Comparison of ENCODE assay signal across 21 cellular contexts in genomic region chr12:70069221-70069811, GRCh38.
"Had no signal": no experiment of that assay in that cellular context is flagged by ENCODE, and none has a peak within 500 bp of the region (broad histone marks: within the 10 kb centered on the region; RNA-seq: fewer than 3 reads in every experiment).

No MANE protein-coding gene starts in this region.

- H3K79me2 ChIP-seq: hepatocyte had no signal

- ATAC-seq: activated CD8-positive, alpha-beta T cell treated with anti-CD3 and anti-CD28 coated beads, Interleukin-2, amount 10 ng/mL, durations not matched to agents 7 days and 5 days; body of pancreas; effector memory CD8-positive, alpha-beta T cell; left lobe of liver had no signal

- H3K4me1 ChIP-seq: body of pancreas, prostate gland, right atrium auricular region, tibial artery had no signal

- H3K9me3 ChIP-seq: body of pancreas, prostate gland, right atrium auricular region, tibial artery had no signal

- H3K27me3 Mint-ChIP-seq: activated CD4-positive, alpha-beta T cell treated with anti-CD3 and anti-CD28 coated beads, Interleukin-2, amount 10 ng/mL, durations not matched to agents 7 days and 5 days; effector memory CD8-positive, alpha-beta T cell had no signal

- DNase-seq: activated CD4-positive, alpha-beta T cell treated with anti-CD3 and anti-CD28 coated beads, Interleukin-2, amount 10 ng/mL, durations not matched to agents 7 days and 5 days; activated CD8-positive, alpha-beta T cell treated with anti-CD3 and anti-CD28 coated beads, Interleukin-2, amount 10 ng/mL, durations not matched to agents 7 days and 5 days; activated naive CD4-positive, alpha-beta T cell treated with Interleukin-2 at 50 U/mL for 16 hours; activated T-cell treated with anti-CD3 and anti-CD28 coated beads, Interleukin-2, amount 50 U/mL, for 24 hours; body of pancreas; effector memory CD8-positive, alpha-beta T cell; foreskin fibroblast; midbrain; stimulated activated CD4-positive, alpha-beta T cell treated with anti-CD3 and anti-CD28 coated beads, Interleukin-12 subunit alpha, Interleukin-12 subunit beta, amount 100 ng/mL, for 4 hours; stimulated activated CD4-positive, alpha-beta T cell treated with anti-CD3 and anti-CD28 coated beads, Interleukin-1b, Interleukin-23, amount 100 ng/mL, for 48 hours; stimulated activated CD8-positive, alpha-beta memory T cell treated with anti-CD3 and anti-CD28 coated beads, Interleukin-4, amount 100 ng/mL, for 48 hours; stimulated activated naive CD4-positive, alpha-beta T cell; tibial artery had no signal

- H3K27ac ChIP-seq: body of pancreas, epithelial cell of prostate, hepatocyte, neural progenitor cell, prostate gland, right atrium auricular region, tibial artery had no signal

- H3K27ac Mint-ChIP-seq: activated CD4-positive, alpha-beta T cell treated with anti-CD3 and anti-CD28 coated beads, Interleukin-2, amount 10 ng/mL, durations not matched to agents 7 days and 5 days; activated CD8-positive, alpha-beta T cell treated with anti-CD3 and anti-CD28 coated beads, Interleukin-2, amount 10 ng/mL, durations not matched to agents 7 days and 5 days; activated T-cell treated with anti-CD3 and anti-CD28 coated beads, Interleukin-2, amount 50 U/mL, for 24 hours; activated T-helper 2 cell treated with anti-CD3 and anti-CD28 coated beads, Interferon-gamma antibody, Interleukin-2, Interleukin-4, amounts not matched to agents 10 μg/mL and 5 μg/mL and 100 μg/mL, durations not matched to agents 14 hours and 24 hours and 36 hours; effector memory CD8-positive, alpha-beta T cell; neural progenitor cell had no signal

- H3K9ac ChIP-seq: neural progenitor cell had no signal

- H2AFZ ChIP-seq: hepatocyte, neural progenitor cell had no signal

- H3K36me3 ChIP-seq: neural progenitor cell, prostate gland, right atrium auricular region, tibial artery had no signal

- H3K27me3 ChIP-seq: body of pancreas, hepatocyte, neural progenitor cell, right atrium auricular region, tibial artery had no signal

- H3K4me3 Mint-ChIP-seq: activated CD4-positive, alpha-beta T cell treated with anti-CD3 and anti-CD28 coated beads, Interleukin-2, amount 10 ng/mL, durations not matched to agents 7 days and 5 days; activated CD8-positive, alpha-beta T cell treated with anti-CD3 and anti-CD28 coated beads, Interleukin-2, amount 10 ng/mL, durations not matched to agents 7 days and 5 days; activated T-cell treated with anti-CD3 and anti-CD28 coated beads, Interleukin-2, amount 50 U/mL, for 24 hours; effector memory CD8-positive, alpha-beta T cell; neural progenitor cell had no signal

- H3K4me3 ChIP-seq: body of pancreas, hepatocyte, lung, neural progenitor cell, prostate gland, right atrium auricular region, tibial artery had no signal

- H3K36me3 Mint-ChIP-seq: neural progenitor cell had no signal

- H3K9me3 Mint-ChIP-seq: activated CD4-positive, alpha-beta T cell treated with anti-CD3 and anti-CD28 coated beads, Interleukin-2, amount 10 ng/mL, durations not matched to agents 7 days and 5 days; activated T-cell treated with anti-CD3 and anti-CD28 coated beads, Interleukin-2, amount 50 U/mL, for 24 hours; activated T-helper 2 cell treated with anti-CD3 and anti-CD28 coated beads, Interferon-gamma antibody, Interleukin-2, Interleukin-4, amounts not matched to agents 10 μg/mL and 5 μg/mL and 100 μg/mL, durations not matched to agents 14 hours and 24 hours and 36 hours; effector memory CD8-positive, alpha-beta T cell; neural progenitor cell had no signal

- H3K4me2 ChIP-seq: hepatocyte, neural progenitor cell had no signal

- H3K4me1 Mint-ChIP-seq: activated CD4-positive, alpha-beta T cell treated with anti-CD3 and anti-CD28 coated beads, Interleukin-2, amount 10 ng/mL, durations not matched to agents 7 days and 5 days had no signal
